1 cellular context compared by ENCODE assay signal in the genomic region with DNA sequence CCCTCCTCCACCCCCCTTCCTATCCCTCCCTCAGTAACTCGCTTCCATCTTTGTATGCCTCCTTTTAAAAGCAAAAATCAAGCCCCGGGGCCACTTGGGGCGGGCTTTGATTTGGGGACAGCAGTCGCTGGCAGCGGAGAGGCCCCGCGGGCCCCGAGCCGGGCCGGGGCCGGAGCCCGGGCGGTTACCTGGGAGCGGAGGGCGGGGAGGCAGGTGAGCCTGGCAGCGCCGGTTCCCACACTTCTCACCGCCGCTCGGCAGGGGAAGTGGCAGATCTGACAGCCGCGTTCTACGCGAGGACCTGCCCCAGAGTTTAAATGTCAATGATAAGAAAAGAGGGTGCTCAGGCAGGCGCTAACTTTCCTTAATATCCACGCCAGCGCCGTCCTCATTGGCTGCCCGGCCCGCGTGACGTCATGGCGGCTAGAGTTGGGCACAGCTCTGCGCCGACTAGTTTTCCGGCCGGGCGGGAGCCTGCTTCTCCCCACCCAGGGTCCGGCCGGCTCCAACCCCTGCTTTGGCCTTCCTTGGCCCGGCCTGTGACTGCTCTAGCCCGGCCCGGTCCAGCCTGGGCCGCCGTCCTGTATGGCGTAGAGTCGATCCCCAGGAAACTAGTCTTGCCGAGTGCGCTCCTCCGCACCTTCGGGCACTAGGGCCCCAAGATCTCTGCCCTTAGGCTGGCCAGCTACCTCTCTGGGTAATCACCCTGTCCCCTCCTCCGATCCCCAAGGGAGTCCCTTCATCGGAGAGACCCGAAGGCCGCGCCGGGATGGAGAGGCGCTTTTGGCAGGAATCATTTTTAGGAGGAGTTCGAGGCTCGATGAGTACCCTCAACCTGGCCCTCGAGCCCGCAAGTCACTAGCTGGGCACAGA.
TF ChIP-seq lines count a peak whose summit lies in the region.

No MANE protein-coding gene starts in this region.

TF ChIP-seq in HepG2, 621 proteins besides CTCF, POLR2A, EP300 and RAD21:
- TF ChIP-seq, protein P1, sequence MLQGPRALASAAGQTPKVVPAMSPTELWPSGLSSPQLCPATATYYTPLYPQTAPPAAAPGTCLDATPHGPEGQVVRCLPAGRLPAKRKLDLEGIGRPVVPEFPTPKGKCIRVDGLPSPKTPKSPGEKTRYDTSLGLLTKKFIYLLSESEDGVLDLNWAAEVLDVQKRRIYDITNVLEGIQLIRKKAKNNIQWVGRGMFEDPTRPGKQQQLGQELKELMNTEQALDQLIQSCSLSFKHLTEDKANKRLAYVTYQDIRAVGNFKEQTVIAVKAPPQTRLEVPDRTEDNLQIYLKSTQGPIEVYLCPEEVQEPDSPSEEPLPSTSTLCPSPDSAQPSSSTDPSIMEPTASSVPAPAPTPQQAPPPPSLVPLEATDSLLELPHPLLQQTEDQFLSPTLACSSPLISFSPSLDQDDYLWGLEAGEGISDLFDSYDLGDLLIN (CRISPR knock-in tag; IDR thresholded peaks at IDR 0.05; ENCODE audit: borderline replicate concordance): no peak
- TF ChIP-seq CREB1 (IDR thresholded peaks at IDR 0.05): peak; percentile 88
- no peak for TF ChIP-seq CREB1 (CRISPR knock-in tag; IDR thresholded peaks at IDR 0.05)
- no peak for TF ChIP-seq STAT5B (CRISPR knock-in tag; IDR thresholded peaks at IDR 0.05)
